Comparison of ENCODE assay signal across 9 cellular contexts in genomic region chr1:65265296-65266271, GRCh38. TPM values are rescaled to one million over a fixed set of nuclear protein-coding genes. Genes with fewer than 3 reads are reported as not detected.
DNase-seq lines count a peak whose midpoint lies in the region; ATAC-seq and TF ChIP-seq lines count a peak whose summit lies in the region.
"Had no signal": no experiment of that assay in that cellular context is flagged by ENCODE, and none has a peak within 500 bp of the region (broad histone marks: within the 10 kb centered on the region; RNA-seq: fewer than 3 reads in every experiment).

No MANE protein-coding gene starts in this region.

- no peaks in the 10 kb centered on the region for H4K20me1 ChIP-seq in SK-N-SH (ENCODE audit: insufficient read depth)

- no peaks in the 10 kb centered on the region for H3K79me2 ChIP-seq in SK-N-SH (ENCODE audit: insufficient read depth)

- H3F3A ChIP-seq in SK-N-SH (replicated peaks; ENCODE audit: insufficient read depth): peaks cover under 1% of the 10 kb centered on the region

- H2AFZ ChIP-seq in SK-N-SH (ENCODE audit: low read depth): peak overlapping the region; percentile 79

- WGBS in SK-N-SH (ENCODE audit: low lambda C conversion rate): 23% methylated on average over 25 of the region's 65 CpGs
- WGBS in body of pancreas, 2 donors: 4 to 11% methylated on average over 30 to 65 of the region's 65 CpGs

- TF ChIP-seq POLR2A in body of pancreas (IDR thresholded peaks at IDR 0.05): peak in 2 of 3 donors; percentile 22 to 33

- peak overlapping the region in 1 of 2 experiments; percentile 81; a peak in 2 of 4 replicates for H3K27ac ChIP-seq in SK-N-SH (ENCODE audit: low read depth in 2 of 2, low read length in 1 of 2)
- H3K27ac ChIP-seq in body of pancreas: no peak overlapping the region
- H3K27ac ChIP-seq in rectal smooth muscle tissue (ENCODE audit: low read depth, low read length): no peak overlapping the region
- H3K27ac ChIP-seq: 22Rv1 had no signal

- H3K4me3 ChIP-seq in SK-N-SH (ENCODE audit: low read depth in 2 of 2, low read length in 1 of 2): peak overlapping the region; percentile 50 to 55
- H3K4me3 ChIP-seq in body of pancreas: peak overlapping the region in 1 of 2 donors; percentile 20
- H3K4me3 ChIP-seq in rectal smooth muscle tissue (ENCODE audit: low read length): peak overlapping the region; percentile 43

- CTCF ChIA-PET in SK-N-SH (lab: Yijun Ruan, JAX): interaction anchor here (0.6 to 3.0 kb wide), 13 partner anchors 9 to 422 kb away, joined by 3 to 24 read pairs (median 4); partner anchors contain the start of gene DNAJC6

- peak; percentile 42 for TF ChIP-seq CTCF in SK-N-SH (IDR thresholded peaks at IDR 0.05)
- TF ChIP-seq CTCF in body of pancreas (IDR thresholded peaks at IDR 0.05): peak in 3 of 7 experiments; percentile 10 to 32 (median 23)

- H3K9me3 ChIP-seq in SK-N-SH (no peaks in the 10 kb centered on the region), body of pancreas (no peaks in the 10 kb centered on the region)

- ATAC-seq in HG03342 (IDR thresholded peaks at IDR 0.05; ENCODE audit: unreplicated experiment) (peak; percentile 69), body of pancreas (peak; percentile 77)

- H3K9me2 ChIP-seq in SK-N-SH: no peaks in the 10 kb centered on the region

- POLR2A ChIA-PET in SK-N-SH (lab: Yijun Ruan, JAX): interaction anchor here (1.0 to 2.0 kb wide), 6 partner anchors 10 to 154 kb away, joined by 3 to 9 read pairs (median 6); partner anchors contain the start of genes DNAJC6, LEPR and LEPROT

- H3K4me2 ChIP-seq in SK-N-SH: peak overlapping the region; percentile 80

- H3K9ac ChIP-seq in SK-N-SH: no peak overlapping the region
- H3K9ac ChIP-seq in rectal smooth muscle tissue (ENCODE audit: low read length): no peak overlapping the region

- H3K4me1 ChIP-seq in SK-N-SH (ENCODE audit: control insufficient read depth in 1 of 2, insufficient read depth in 2 of 2, low read depth in 1 of 2, low read length in 1 of 2) (peaks cover 5% of the 10 kb centered on the region in 2 experiments; a peak in 2 of 4 replicates), body of pancreas (peaks cover 13% of the 10 kb centered on the region), rectal smooth muscle tissue (ENCODE audit: control insufficient read depth, insufficient read depth, low read length) (no peaks in the 10 kb centered on the region)

- H3K27me3 ChIP-seq in SK-N-SH (ENCODE audit: insufficient read depth): no peaks in the 10 kb centered on the region
- H3K27me3 ChIP-seq in body of pancreas: no peaks in the 10 kb centered on the region
- H3K27me3 ChIP-seq in rectal smooth muscle tissue (ENCODE audit: control insufficient read depth, insufficient read depth, low read length): peaks cover 3% of the 10 kb centered on the region

- intact Hi-C loops in body of pancreas (cut with DNase I): no loop called here

- peak; percentile 45 for TF ChIP-seq RAD21 in SK-N-SH (IDR thresholded peaks at IDR 0.05; ENCODE audit: low read length)

- H3K36me3 ChIP-seq in SK-N-SH (replicated peaks in 1 of 2; ENCODE audit: control insufficient read depth in 1 of 2, insufficient read depth in 2 of 2, low read length in 1 of 2) (no peaks in the 10 kb centered on the region), body of pancreas (replicated peaks in 1 of 2; ENCODE audit: insufficient read depth in 1 of 2, low read depth in 2 of 2) (no peaks in the 10 kb centered on the region), rectal smooth muscle tissue (ENCODE audit: control insufficient read depth, insufficient read depth, low read length) (no peaks in the 10 kb centered on the region)

- DNase-seq in NCI-H1417 (lab: John Stamatoyannopoulos, UW): peak; percentile 20 to 80 (median 70)
- no peak for DNase-seq in NCI-H1417 treated with DMSO at 0.1 percent for 48 hours (lab: John Stamatoyannopoulos, UW)
- peak; percentile 89 for DNase-seq in SK-N-SH
- DNase-seq in body of pancreas: peak; percentile 29 to 66 (median 46)
- DNase-seq in hypothalamus (lab: John Stamatoyannopoulos, UW): peak in 36 of 51 donors; percentile 12 to 82 (median 42)
- no peak for DNase-seq in KG1 (lab: John Stamatoyannopoulos, UW)

- TF ChIP-seq EP300 in SK-N-SH (IDR thresholded peaks at IDR 0.05; ENCODE audit: borderline replicate concordance in 1 of 2, low read depth in 1 of 2, low read length in 1 of 2): no peak

TF ChIP-seq in SK-N-SH, 30 proteins besides CTCF, POLR2A, EP300 and RAD21:
- TF ChIP-seq CHD2 (IDR thresholded peaks at IDR 0.05; ENCODE audit: low read length, partially characterized antibody) (no peak), EZH2phosphoT487 (IDR thresholded peaks at IDR 0.05; ENCODE audit: borderline replicate concordance, low read depth) (no peak), RCOR1 (IDR thresholded peaks at IDR 0.05; ENCODE audit: low read length) (no peak), GATA2 (CRISPR knock-in tag; IDR thresholded peaks at IDR 0.05) (no peak), NFIC (IDR thresholded peaks at IDR 0.05; ENCODE audit: borderline replicate concordance) (no peak), JUND (IDR thresholded peaks at IDR 0.05) (no peak), SIN3A (IDR thresholded peaks at IDR 0.05; ENCODE audit: borderline replicate concordance, low read depth, low read length) (0 out of 2 replicates have a peak, but pooled peaks have one; percentile 50), SMC3 (IDR thresholded peaks at IDR 0.05; ENCODE audit: low read depth, low read length) (no peak), MXI1 (IDR thresholded peaks at IDR 0.05; ENCODE audit: low read depth, low read length) (peak; percentile 97)
- TF ChIP-seq, protein P1, sequence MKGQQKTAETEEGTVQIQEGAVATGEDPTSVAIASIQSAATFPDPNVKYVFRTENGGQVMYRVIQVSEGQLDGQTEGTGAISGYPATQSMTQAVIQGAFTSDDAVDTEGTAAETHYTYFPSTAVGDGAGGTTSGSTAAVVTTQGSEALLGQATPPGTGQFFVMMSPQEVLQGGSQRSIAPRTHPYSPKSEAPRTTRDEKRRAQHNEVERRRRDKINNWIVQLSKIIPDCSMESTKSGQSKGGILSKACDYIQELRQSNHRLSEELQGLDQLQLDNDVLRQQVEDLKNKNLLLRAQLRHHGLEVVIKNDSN (IDR thresholded peaks at IDR 0.05; ENCODE audit: borderline replicate concordance, low read depth): peak; percentile 33; the same call in 1 of the 2 replicates
- TF ChIP-seq, protein P2, sequence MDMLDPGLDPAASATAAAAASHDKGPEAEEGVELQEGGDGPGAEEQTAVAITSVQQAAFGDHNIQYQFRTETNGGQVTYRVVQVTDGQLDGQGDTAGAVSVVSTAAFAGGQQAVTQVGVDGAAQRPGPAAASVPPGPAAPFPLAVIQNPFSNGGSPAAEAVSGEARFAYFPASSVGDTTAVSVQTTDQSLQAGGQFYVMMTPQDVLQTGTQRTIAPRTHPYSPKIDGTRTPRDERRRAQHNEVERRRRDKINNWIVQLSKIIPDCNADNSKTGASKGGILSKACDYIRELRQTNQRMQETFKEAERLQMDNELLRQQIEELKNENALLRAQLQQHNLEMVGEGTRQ (IDR thresholded peaks at IDR 0.05; ENCODE audit: borderline replicate concordance, low read depth, low read length): peak; percentile 14; the same call in 1 of the 2 replicates
- TF ChIP-seq, protein P3, sequence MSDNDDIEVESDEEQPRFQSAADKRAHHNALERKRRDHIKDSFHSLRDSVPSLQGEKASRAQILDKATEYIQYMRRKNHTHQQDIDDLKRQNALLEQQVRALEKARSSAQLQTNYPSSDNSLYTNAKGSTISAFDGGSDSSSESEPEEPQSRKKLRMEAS (IDR thresholded peaks at IDR 0.05; ENCODE audit: low read depth): peak; percentile 93

RNA-seq across cellular contexts. Expression of gene DNAJC6, which starts 43.8 kb away (rescaled TPM):
- polyA plus RNA-seq in SK-N-SH (2012; rRNA removed): 1.9 and 2.5 TPM in 2 replicates
- 1.9 and 2.1 TPM in 2 replicates for polyA plus RNA-seq in SK-N-SH (2012; cell fraction: cytosol; rRNA removed)
- polyA plus RNA-seq in SK-N-SH (2012; cell fraction: nucleus; rRNA removed): 1.8 and 3.2 TPM in 2 replicates
- total RNA-seq in body of pancreas: 1 to 10 TPM in 1 of 2 donors, under 1 TPM in 1; 0.99 to 2.3 TPM

Comparison
In these comparisons a context has a peak if more than half of its experiments do, and no peak if none do; other contexts are left out.
1. DNase-seq: peak in NCI-H1417 (3 of 3), SK-N-SH (single experiment), body of pancreas (4 of 4) and hypothalamus (36 of 51); none in NCI-H1417 treated with DMSO at 0.1 percent for 48 hours (single experiment) and KG1 (single experiment).